Comparison of ENCODE assay signal across 36 cellular contexts in the genomic region with DNA sequence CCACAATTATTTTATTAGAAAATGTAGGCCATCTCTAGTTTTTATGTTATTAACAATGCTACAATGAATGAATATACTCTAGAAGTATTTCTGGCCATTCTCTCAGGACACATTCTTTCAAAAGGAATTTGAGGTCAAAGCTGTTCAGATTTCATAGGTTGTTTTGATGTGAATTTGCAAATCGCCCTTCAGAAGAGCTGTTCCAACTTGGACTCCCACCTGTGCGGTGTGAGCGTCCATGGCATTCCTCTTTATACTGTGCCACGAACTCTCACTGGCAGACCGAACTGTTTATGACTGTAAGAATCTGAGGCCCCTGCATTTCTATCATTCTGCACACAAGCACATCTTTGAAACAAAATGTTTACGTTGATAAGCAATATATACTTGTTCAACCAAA. TPM values are rescaled to one million over a fixed set of nuclear protein-coding genes. Genes with fewer than 3 reads are reported as not detected.
"Had no signal": no experiment of that assay in that cellular context is flagged by ENCODE, and none has a peak within 500 bp of the region (broad histone marks: within the 10 kb centered on the region; RNA-seq: fewer than 3 reads in every experiment).

No MANE protein-coding gene starts in this region.

- H3K27me3 ChIP-seq: body of pancreas, uterus had no signal

- H3K4me3 Mint-ChIP-seq: activated naive CD4-positive, alpha-beta T cell treated with anti-CD3 and anti-CD28 coated beads for 36 hours; activated naive CD8-positive, alpha-beta T cell treated with anti-CD3 and anti-CD28 coated beads for 36 hours; immature natural killer cell; natural killer cell; stimulated activated effector memory CD8-positive, alpha-beta T cell treated with anti-CD3 and anti-CD28 coated beads, Interleukin-12 subunit alpha, Interleukin-12 subunit beta, amount 100 ng/mL, for 72 hours; stimulated activated naive CD8-positive, alpha-beta T cell treated with anti-CD3 and anti-CD28 coated beads, Interleukin-15, Interleukin-2, amounts not matched to agents 100 ng/mL and 50 ng/mL, for 24 hours; T-cell; T-helper 2 cell treated with Interferon-gamma antibody and Interleukin-4, amounts not matched to agents 5 μg/mL and 100 μg/mL, for 36 hours had no signal

- H3K27ac Mint-ChIP-seq: activated naive CD4-positive, alpha-beta T cell treated with anti-CD3 and anti-CD28 coated beads for 36 hours; activated naive CD8-positive, alpha-beta T cell treated with anti-CD3 and anti-CD28 coated beads for 36 hours; immature natural killer cell; natural killer cell; stimulated activated effector memory CD8-positive, alpha-beta T cell treated with anti-CD3 and anti-CD28 coated beads, Interleukin-12 subunit alpha, Interleukin-12 subunit beta, amount 100 ng/mL, for 72 hours; stimulated activated naive CD8-positive, alpha-beta T cell treated with anti-CD3 and anti-CD28 coated beads, Interleukin-15, Interleukin-2, amounts not matched to agents 100 ng/mL and 50 ng/mL, for 24 hours; T-cell; T-helper 2 cell treated with Interferon-gamma antibody and Interleukin-4, amounts not matched to agents 5 μg/mL and 100 μg/mL, for 36 hours had no signal

- H3K4me1 ChIP-seq: body of pancreas, foreskin keratinocyte, heart left ventricle, lower lobe of right lung, right lobe of liver, uterus had no signal

- H3K4me3 ChIP-seq: body of pancreas, cardiac muscle cell, coronary artery, dorsolateral prefrontal cortex, heart left ventricle, lower lobe of right lung, right lobe of liver, thoracic aorta, uterus had no signal

- H3K27ac ChIP-seq: body of pancreas, cardiac muscle cell, coronary artery, dorsolateral prefrontal cortex, foreskin keratinocyte, heart left ventricle, lower lobe of right lung, right lobe of liver, thoracic aorta, uterus had no signal

- H3K9me3 ChIP-seq: body of pancreas, heart left ventricle, lower lobe of right lung, right lobe of liver, thoracic aorta, uterus had no signal

- H3K36me3 Mint-ChIP-seq: activated naive CD8-positive, alpha-beta T cell treated with anti-CD3 and anti-CD28 coated beads for 36 hours; natural killer cell; stimulated activated effector memory CD8-positive, alpha-beta T cell treated with anti-CD3 and anti-CD28 coated beads, Interleukin-12 subunit alpha, Interleukin-12 subunit beta, amount 100 ng/mL, for 72 hours; T-cell had no signal

- H3K36me3 ChIP-seq: cardiac muscle cell, heart left ventricle, lower lobe of right lung, right lobe of liver, thoracic aorta, uterus had no signal

- DNase-seq: activated CD4-positive, alpha-beta T cell treated with anti-CD3 and anti-CD28 coated beads for 4 hours; activated CD4-positive, alpha-beta T cell treated with anti-CD3 and anti-CD28 coated beads, Interleukin-2, amount 50 U/mL, for 4 hours; activated CD8-positive, alpha-beta memory T cell treated with anti-CD3 and anti-CD28 coated beads for 24 hours; activated effector memory CD4-positive, alpha-beta T cell treated with Interleukin-2 at 50 U/mL for 16 hours; activated naive CD4-positive, alpha-beta T cell treated with anti-CD3 and anti-CD28 coated beads for 36 hours; activated naive CD8-positive, alpha-beta T cell treated with anti-CD3 and anti-CD28 coated beads for 36 hours; amniotic stem cell; body of pancreas; cerebellar nuclear complex; dorsolateral prefrontal cortex; effector memory CD4-positive, alpha-beta T cell; erythroblast; foreskin keratinocyte; heart left ventricle; hypothalamus; immature natural killer cell; lower lobe of right lung; natural killer cell; posterior cingulate gyrus; right lobe of liver; small intestine; stimulated activated CD4-positive, alpha-beta T cell treated with anti-CD3 and anti-CD28 coated beads, Interleukin-4, amount 100 ng/mL, for 24 hours; T-cell; trophoblast cell; uterus had no signal

- H3K9me3 Mint-ChIP-seq: activated naive CD4-positive, alpha-beta T cell treated with anti-CD3 and anti-CD28 coated beads for 36 hours; activated naive CD8-positive, alpha-beta T cell treated with anti-CD3 and anti-CD28 coated beads for 36 hours; stimulated activated effector memory CD8-positive, alpha-beta T cell treated with anti-CD3 and anti-CD28 coated beads, Interleukin-12 subunit alpha, Interleukin-12 subunit beta, amount 100 ng/mL, for 72 hours; stimulated activated naive CD8-positive, alpha-beta T cell treated with anti-CD3 and anti-CD28 coated beads, Interleukin-15, Interleukin-2, amounts not matched to agents 100 ng/mL and 50 ng/mL, for 24 hours; T-cell; T-helper 2 cell treated with Interferon-gamma antibody and Interleukin-4, amounts not matched to agents 5 μg/mL and 100 μg/mL, for 36 hours had no signal

- FAIRE-seq: small intestine had no signal

- H3K4me1 Mint-ChIP-seq: activated naive CD8-positive, alpha-beta T cell treated with anti-CD3 and anti-CD28 coated beads for 36 hours; immature natural killer cell; natural killer cell; stimulated activated effector memory CD8-positive, alpha-beta T cell treated with anti-CD3 and anti-CD28 coated beads, Interleukin-12 subunit alpha, Interleukin-12 subunit beta, amount 100 ng/mL, for 72 hours; T-cell had no signal

RNA-seq across cellular contexts. Expression of gene SLC24A5, which starts 18.6 kb away (rescaled TPM):
- total RNA-seq: activated naive CD4-positive, alpha-beta T cell treated with anti-CD3 and anti-CD28 coated beads for 36 hours; activated naive CD8-positive, alpha-beta T cell treated with anti-CD3 and anti-CD28 coated beads for 36 hours; body of pancreas; cardiac muscle cell; fibroblast of lung; foreskin keratinocyte; heart left ventricle; kidney epithelial cell; left lobe of liver; lower lobe of right lung; natural killer cell; osteoblast; right lobe of liver; subcutaneous adipose tissue; T-cell; thoracic aorta had no signal
